ENCODE assay signal across 22 cellular contexts in genomic region chrX:38287669-38288068, GRCh38. TPM values are rescaled to one million over a fixed set of nuclear protein-coding genes. Genes with fewer than 3 reads are reported as not detected.
DNase-seq lines count a peak whose midpoint lies in the region; ATAC-seq and TF ChIP-seq lines count a peak whose summit lies in the region.
"Had no signal": no experiment of that assay in that cellular context is flagged by ENCODE, and none has a peak within 500 bp of the region (broad histone marks: within the 10 kb centered on the region; RNA-seq: fewer than 3 reads in every experiment).

No MANE protein-coding gene starts in this region.

- H3K4me1 Mint-ChIP-seq in CD8-positive, alpha-beta T cell (ENCODE audit: low read depth) = no peaks in the 10 kb centered on the region
- peaks cover 14% of the 10 kb centered on the region for H3K4me1 Mint-ChIP-seq in activated B cell treated with CpG ODN at 0.5 μM for 24 hours
- peaks cover 15% of the 10 kb centered on the region for H3K4me1 Mint-ChIP-seq in stimulated activated memory B cell treated with anti-CD40 and anti-IgM and Interleukin-4, amounts not matched to agents 10 μg/mL and 1 μg/mL and 100 μg/mL, for 72 hours

- CTCF ChIA-PET in CD8-positive, alpha-beta T cell (lab: Charles Lee) = no interaction called here
- CTCF ChIA-PET in activated B cell treated with CpG ODN at 0.5 μM for 24 hours (lab: Charles Lee) = no interaction called here

- H3K36me3 ChIP-seq in CD8-positive, alpha-beta T cell (ENCODE audit: insufficient read depth, low read length) = no peaks in the 10 kb centered on the region
- H3K36me3 ChIP-seq: HAP-1, Peyer's patch, SJSA1 had no signal

- H3K4me3 Mint-ChIP-seq in CD8-positive, alpha-beta T cell = no peak overlapping the region
- H3K4me3 Mint-ChIP-seq in activated B cell treated with CpG ODN at 0.5 μM for 24 hours = peak overlapping the region; percentile 21
- H3K4me3 Mint-ChIP-seq in stimulated activated memory B cell treated with anti-CD40 and anti-IgM and Interleukin-4, amounts not matched to agents 10 μg/mL and 1 μg/mL and 100 μg/mL, for 72 hours = peak overlapping the region; percentile 29

- ATAC-seq in CD8-positive, alpha-beta T cell = no peak
- ATAC-seq in GM18868 (IDR thresholded peaks at IDR 0.05; ENCODE audit: unreplicated experiment) (peak; percentile 55), activated B cell treated with CpG ODN at 0.5 μM for 24 hours (ENCODE audit: low read depth) (peak; percentile 57), HG02588 (IDR thresholded peaks at IDR 0.05; ENCODE audit: unreplicated experiment) (no peak), GM21528 (IDR thresholded peaks at IDR 0.05; ENCODE audit: low FRiP score, unreplicated experiment) (no peak)
- ATAC-seq in stimulated activated memory B cell treated with anti-CD40 and anti-IgM and Interleukin-4, amounts not matched to agents 10 μg/mL and 1 μg/mL and 100 μg/mL, for 72 hours = peak; percentile 67

- H3K4me3 ChIP-seq in CD8-positive, alpha-beta T cell (ENCODE audit: low read depth, low read length) = no peak overlapping the region
- H3K4me3 ChIP-seq: GM23248, HAP-1, Peyer's patch, SJSA1 had no signal

- no peak for TF ChIP-seq CTCF in CD8-positive, alpha-beta T cell (IDR thresholded peaks at IDR 0.05)
- TF ChIP-seq CTCF in activated B cell treated with CpG ODN at 0.5 μM for 24 hours (IDR thresholded peaks at IDR 0.05) = no peak

- no peaks in the 10 kb centered on the region for H3K9me3 ChIP-seq in CD8-positive, alpha-beta T cell (ENCODE audit: low read length)
- H3K9me3 ChIP-seq: HAP-1, Peyer's patch, SJSA1 had no signal

- DNase-seq in CD8-positive, alpha-beta T cell = no peak
- no peak for DNase-seq in activated B cell treated with CpG ODN at 0.5 μM for 24 hours
- no peak for DNase-seq in midbrain (lab: John Stamatoyannopoulos, UW)
- DNase-seq: ACHN; DMS79 treated with DMSO at 0.1 percent for 48 hours; GM23248; MM.1S; NCI-H1092 treated with DMSO at 0.1 percent for 48 hours; NCI-H146; NCI-H2029 treated with DMSO at 0.1 percent for 48 hours; NCI-H2171; NCI-H526 treated with DMSO at 0.1 percent for 48 hours; NK-92 treated with Interleukin-12 subunit alpha and Interleukin-12 subunit beta, amount 100 ng/mL, for 24 hours; Peyer's patch had no signal

- peak overlapping the region; percentile 25 for H3K27ac Mint-ChIP-seq in CD8-positive, alpha-beta T cell
- H3K27ac Mint-ChIP-seq in activated B cell treated with CpG ODN at 0.5 μM for 24 hours = peak overlapping the region; percentile 75
- H3K27ac Mint-ChIP-seq in stimulated activated memory B cell treated with anti-CD40 and anti-IgM and Interleukin-4, amounts not matched to agents 10 μg/mL and 1 μg/mL and 100 μg/mL, for 72 hours = peak overlapping the region; percentile 82

- POLR2A ChIA-PET in CD8-positive, alpha-beta T cell (lab: Charles Lee) = no interaction called here
- POLR2A ChIA-PET in activated B cell treated with CpG ODN at 0.5 μM for 24 hours (lab: Charles Lee) = no interaction called here

- intact Hi-C loops in CD8-positive, alpha-beta T cell (cut with DNase I, micrococcal nuclease) = no loop called here
- intact Hi-C loops in activated B cell treated with CpG ODN at 0.5 μM for 24 hours (cut with micrococcal nuclease) = no loop called here

- no peaks in the 10 kb centered on the region for H3K27me3 Mint-ChIP-seq in CD8-positive, alpha-beta T cell (ENCODE audit: low read depth)
- no peaks in the 10 kb centered on the region for H3K27me3 Mint-ChIP-seq in activated B cell treated with CpG ODN at 0.5 μM for 24 hours
- no peaks in the 10 kb centered on the region for H3K27me3 Mint-ChIP-seq in stimulated activated memory B cell treated with anti-CD40 and anti-IgM and Interleukin-4, amounts not matched to agents 10 μg/mL and 1 μg/mL and 100 μg/mL, for 72 hours

- no peaks in the 10 kb centered on the region for H3K27me3 ChIP-seq in CD8-positive, alpha-beta T cell (ENCODE audit: insufficient read depth, low read length)
- H3K27me3 ChIP-seq: Peyer's patch, SJSA1 had no signal

- peaks cover 20% of the 10 kb centered on the region for H3K36me3 Mint-ChIP-seq in CD8-positive, alpha-beta T cell
- peaks cover 16% of the 10 kb centered on the region for H3K36me3 Mint-ChIP-seq in activated B cell treated with CpG ODN at 0.5 μM for 24 hours (ENCODE audit: low read depth)
- peaks cover 27% of the 10 kb centered on the region for H3K36me3 Mint-ChIP-seq in stimulated activated memory B cell treated with anti-CD40 and anti-IgM and Interleukin-4, amounts not matched to agents 10 μg/mL and 1 μg/mL and 100 μg/mL, for 72 hours

- no peaks in the 10 kb centered on the region for H3K4me1 ChIP-seq in CD8-positive, alpha-beta T cell (ENCODE audit: insufficient read depth, low read length)
- H3K4me1 ChIP-seq: Peyer's patch, SJSA1 had no signal

- no peak overlapping the region for H3K27ac ChIP-seq in CD8-positive, alpha-beta T cell (ENCODE audit: low read depth, low read length)
- H3K27ac ChIP-seq: C4-2B, GM23248, HL-60, Peyer's patch, SJSA1 had no signal

- H3K9me3 Mint-ChIP-seq in CD8-positive, alpha-beta T cell = no peaks in the 10 kb centered on the region
- no peaks in the 10 kb centered on the region for H3K9me3 Mint-ChIP-seq in activated B cell treated with CpG ODN at 0.5 μM for 24 hours
- peaks cover 12% of the 10 kb centered on the region for H3K9me3 Mint-ChIP-seq in stimulated activated memory B cell treated with anti-CD40 and anti-IgM and Interleukin-4, amounts not matched to agents 10 μg/mL and 1 μg/mL and 100 μg/mL, for 72 hours

RNA-seq across cellular contexts. Expression of gene RPGR, which starts 39.6 kb away (rescaled TPM):
- 10 to 100 TPM; 16.9 to 17.0 TPM for total RNA-seq in CD8-positive, alpha-beta T cell
- 12.4 and 13.1 TPM in 2 replicates for total RNA-seq in activated B cell treated with CpG ODN at 0.5 μM for 24 hours

Comparison
In these comparisons a context has a peak if more than half of its experiments do, and no peak if none do; other contexts are left out.
1. ATAC-seq: peak in GM18868 (single experiment), activated B cell treated with CpG ODN at 0.5 μM for 24 hours (single experiment) and stimulated activated memory B cell treated with anti-CD40 and anti-IgM and Interleukin-4, amounts not matched to agents 10 μg/mL and 1 μg/mL and 100 μg/mL, for 72 hours (single experiment); none in CD8-positive, alpha-beta T cell (single experiment), HG02588 (single experiment) and GM21528 (single experiment).
2. H3K27ac Mint-ChIP-seq: peak in every context shown above with its lines; median percentile 82 in stimulated activated memory B cell treated with anti-CD40 and anti-IgM and Interleukin-4, amounts not matched to agents 10 μg/mL and 1 μg/mL and 100 μg/mL, for 72 hours; 75 in activated B cell treated with CpG ODN at 0.5 μM for 24 hours; 25 in CD8-positive, alpha-beta T cell.